Comparison of ENCODE assay signal across 13 cellular contexts in the genomic region with DNA sequence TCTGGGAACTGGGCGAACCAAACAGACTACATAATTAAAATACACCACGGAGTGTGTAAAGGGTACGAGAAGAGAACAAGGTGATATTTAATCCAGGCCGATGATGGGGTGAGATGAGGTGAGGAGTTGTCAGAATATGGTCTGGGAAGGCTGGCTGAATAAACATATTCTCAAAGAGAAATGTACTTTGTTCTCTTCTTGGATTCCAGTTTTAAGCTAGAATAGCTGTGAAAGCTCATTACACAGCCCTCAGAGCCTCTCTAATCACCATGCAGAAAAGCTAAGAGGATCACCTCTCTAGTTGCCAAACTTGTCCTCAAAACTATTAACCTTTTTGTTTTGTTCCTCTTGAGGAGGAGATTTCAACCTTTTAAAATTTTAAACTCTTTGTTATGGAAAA.
DNase-seq lines count a peak whose midpoint lies in the region; ATAC-seq lines count a peak whose summit lies in the region.
"Had no signal": no experiment of that assay in that cellular context is flagged by ENCODE, and none has a peak within 500 bp of the region (broad histone marks: within the 10 kb centered on the region; RNA-seq: fewer than 3 reads in every experiment).

No MANE protein-coding gene starts in this region.

- DNase-seq in activated naive CD4-positive, alpha-beta T cell treated with anti-CD3 and anti-CD28 coated beads for 36 hours, result no peak
- DNase-seq in T-helper 17 cell (no peak), memory B cell (ENCODE audit: low spot score in 2 of 2) (no peak), DMS 273 (lab: John Stamatoyannopoulos, UW; ENCODE audit: unreplicated experiment) (no peak), NCI-H2029 treated with DMSO at 0.1 percent for 48 hours (lab: John Stamatoyannopoulos, UW) (no peak)
- no peak for DNase-seq in activated T-cell treated with anti-CD3 and anti-CD28 coated beads, Interleukin-2, amount 50 U/mL, for 48 hours
- DNase-seq: BE2C; CD8-positive, alpha-beta T cell; COR-L47; DND-41; GDM1 had no signal

- H3K4me1 Mint-ChIP-seq in activated naive CD4-positive, alpha-beta T cell treated with anti-CD3 and anti-CD28 coated beads, Interleukin-2, amount 50 U/mL, for 24 hours, result no peaks in the 10 kb centered on the region
- no peaks in the 10 kb centered on the region for H3K4me1 Mint-ChIP-seq in activated naive CD4-positive, alpha-beta T cell treated with anti-CD3 and anti-CD28 coated beads for 36 hours (ENCODE audit: low read depth)
- H3K4me1 Mint-ChIP-seq in T-helper 17 cell (no peaks in the 10 kb centered on the region), memory B cell (no peaks in the 10 kb centered on the region)

- H3K27me3 Mint-ChIP-seq in activated naive CD4-positive, alpha-beta T cell treated with anti-CD3 and anti-CD28 coated beads, Interleukin-2, amount 50 U/mL, for 24 hours, result no peaks in the 10 kb centered on the region
- no peaks in the 10 kb centered on the region for H3K27me3 Mint-ChIP-seq in activated naive CD4-positive, alpha-beta T cell treated with anti-CD3 and anti-CD28 coated beads for 36 hours (ENCODE audit: low read depth)
- H3K27me3 Mint-ChIP-seq in T-helper 17 cell (no peaks in the 10 kb centered on the region), memory B cell (no peaks in the 10 kb centered on the region)

- H3K36me3 Mint-ChIP-seq in activated naive CD4-positive, alpha-beta T cell treated with anti-CD3 and anti-CD28 coated beads, Interleukin-2, amount 50 U/mL, for 24 hours, result peaks cover 10% of the 10 kb centered on the region
- H3K36me3 Mint-ChIP-seq in activated naive CD4-positive, alpha-beta T cell treated with anti-CD3 and anti-CD28 coated beads for 36 hours (ENCODE audit: low read depth), result peaks cover 17% of the 10 kb centered on the region
- peaks cover under 1% of the 10 kb centered on the region for H3K36me3 Mint-ChIP-seq in T-helper 17 cell (ENCODE audit: low read depth)
- peaks cover 53% of the 10 kb centered on the region for H3K36me3 Mint-ChIP-seq in memory B cell

- peak overlapping the region; percentile 6 for H3K27ac Mint-ChIP-seq in activated naive CD4-positive, alpha-beta T cell treated with anti-CD3 and anti-CD28 coated beads, Interleukin-2, amount 50 U/mL, for 24 hours
- no peak overlapping the region for H3K27ac Mint-ChIP-seq in activated naive CD4-positive, alpha-beta T cell treated with anti-CD3 and anti-CD28 coated beads for 36 hours
- H3K27ac Mint-ChIP-seq in T-helper 17 cell, result peak overlapping the region; percentile 11
- peak overlapping the region; percentile 35 for H3K27ac Mint-ChIP-seq in memory B cell
- H3K27ac Mint-ChIP-seq: CD8-positive, alpha-beta T cell had no signal

- no peak for ATAC-seq in T-helper 17 cell
- no peak for ATAC-seq in memory B cell (ENCODE audit: low read depth)
- ATAC-seq: CD8-positive, alpha-beta T cell; HCT116 had no signal

- no peaks in the 10 kb centered on the region for H3K9me3 ChIP-seq in T-helper 17 cell (ENCODE audit: control insufficient read depth, low read length, poor library complexity, severe bottlenecking)
- H3K9me3 ChIP-seq: BE2C had no signal

- peaks cover 6% of the 10 kb centered on the region for H3K9me3 Mint-ChIP-seq in activated naive CD4-positive, alpha-beta T cell treated with anti-CD3 and anti-CD28 coated beads, Interleukin-2, amount 50 U/mL, for 24 hours
- H3K9me3 Mint-ChIP-seq in activated naive CD4-positive, alpha-beta T cell treated with anti-CD3 and anti-CD28 coated beads for 36 hours, result peaks cover 11% of the 10 kb centered on the region
- peaks cover 3% of the 10 kb centered on the region for H3K9me3 Mint-ChIP-seq in memory B cell

- no peak overlapping the region for H3K4me3 Mint-ChIP-seq in activated naive CD4-positive, alpha-beta T cell treated with anti-CD3 and anti-CD28 coated beads, Interleukin-2, amount 50 U/mL, for 24 hours
- H3K4me3 Mint-ChIP-seq in activated naive CD4-positive, alpha-beta T cell treated with anti-CD3 and anti-CD28 coated beads for 36 hours, result no peak overlapping the region
- H3K4me3 Mint-ChIP-seq in T-helper 17 cell, result no peak overlapping the region
- no peak overlapping the region for H3K4me3 Mint-ChIP-seq in memory B cell
- H3K4me3 Mint-ChIP-seq: CD8-positive, alpha-beta T cell had no signal

- CTCF ChIA-PET in activated naive CD4-positive, alpha-beta T cell treated with anti-CD3 and anti-CD28 coated beads for 36 hours (lab: Charles Lee), result no interaction called here

- intact Hi-C loops in activated naive CD4-positive, alpha-beta T cell treated with anti-CD3 and anti-CD28 coated beads for 36 hours (cut with micrococcal nuclease), result no loop called here
